8 cellular contexts compared by ENCODE assay signal in the genomic region with DNA sequence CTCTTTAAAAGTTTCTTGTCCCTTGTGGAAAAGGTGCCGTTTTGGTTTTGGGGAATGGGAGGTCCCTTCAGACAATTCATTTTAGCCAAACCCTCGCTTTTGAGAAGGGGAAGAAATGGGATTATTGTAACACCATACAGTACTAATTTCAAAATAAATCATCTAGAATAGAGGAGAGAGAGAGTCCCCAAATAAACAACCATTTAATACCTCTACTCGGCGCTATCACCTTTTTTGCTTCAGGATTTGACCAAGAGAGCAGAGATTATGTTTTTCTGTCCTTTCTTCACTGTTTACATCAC. TPM values are rescaled to one million over a fixed set of nuclear protein-coding genes. Genes with fewer than 3 reads are reported as not detected.
DNase-seq lines count a peak whose midpoint lies in the region; ATAC-seq, FAIRE-seq and TF ChIP-seq lines count a peak whose summit lies in the region.

No MANE protein-coding gene starts in this region.

- H3K27me3 ChIP-seq in keratinocyte (ENCODE audit: control insufficient read depth, extremely low read depth, insufficient read depth, low read length), result no peaks in the 10 kb centered on the region

- dilution Hi-C loops in keratinocyte (cut with MboI; ENCODE audit: extremely low pct_ligation_motif_present, low sequenced_read_pairs), result no loop called here

- peak overlapping the region; percentile 92 for H3K27ac ChIP-seq in keratinocyte (ENCODE audit: control insufficient read depth, insufficient read depth, low read length)

- H3K36me3 Mint-ChIP-seq in activated naive CD8-positive, alpha-beta T cell treated with anti-CD3 and anti-CD28 coated beads for 36 hours, result peaks cover 10% of the 10 kb centered on the region

- peaks cover 20% of the 10 kb centered on the region for H3K4me1 ChIP-seq in keratinocyte (ENCODE audit: control insufficient read depth, extremely low read depth, insufficient read depth, low read length)

- peaks cover 40% of the 10 kb centered on the region for H3K79me2 ChIP-seq in keratinocyte (ENCODE audit: control insufficient read depth, insufficient read depth, low read length)

- no peaks in the 10 kb centered on the region for H3K9me3 Mint-ChIP-seq in activated naive CD8-positive, alpha-beta T cell treated with anti-CD3 and anti-CD28 coated beads for 36 hours

- H3K36me3 ChIP-seq in keratinocyte (ENCODE audit: control insufficient read depth in 2 of 2, extremely low read depth in 1 of 2, insufficient read depth in 2 of 2, low read length in 2 of 2), result no peaks in the 10 kb centered on the region

- no peaks in the 10 kb centered on the region for H3K9me3 ChIP-seq in keratinocyte (ENCODE audit: control insufficient read depth, low read depth, low read length)

- peak overlapping the region; percentile 90 for H3K9ac ChIP-seq in keratinocyte (ENCODE audit: control insufficient read depth, extremely low read depth, insufficient read depth, low read length)

- H3K4me3 Mint-ChIP-seq in activated naive CD8-positive, alpha-beta T cell treated with anti-CD3 and anti-CD28 coated beads for 36 hours, result peak overlapping the region; percentile 99

- TF ChIP-seq CTCF in keratinocyte (optimal IDR thresholded peaks at IDR 0.05 in 1 of 3, IDR thresholded peaks at IDR 0.05 in 1 of 3, conservative IDR thresholded peaks at IDR 0.05 in 1 of 3; ENCODE audit: extremely low read depth in 1 of 3, insufficient read depth in 2 of 3, low read length in 3 of 3) (no peak), GM10266 (IDR thresholded peaks at IDR 0.05; ENCODE audit: control insufficient read depth, insufficient read depth, low read depth, missing control alignments) (no peak)

- DNase-seq in SKM-1 (lab: John Stamatoyannopoulos, UW; ENCODE audit: unreplicated experiment) (peak; percentile 36), SKM-1 treated with dmso at 0.1 percent for 144 hours (lab: John Stamatoyannopoulos, UW; ENCODE audit: unreplicated experiment) (no peak), keratinocyte (ENCODE audit: low read depth, low spot score) (no peak), superior temporal gyrus (ENCODE audit: extremely low spot score) (peak; percentile 57), GM10266 (ENCODE audit: extremely low spot score) (no peak)
- DNase-seq in activated naive CD8-positive, alpha-beta T cell treated with anti-CD3 and anti-CD28 coated beads for 36 hours, result no peak
- no peak for DNase-seq in activated CD4-positive, CD25-positive, alpha-beta regulatory T cell (lab: John Stamatoyannopoulos, UW)

- peak overlapping the region in 2 of 3 experiments; percentile 92 to 94 for H3K4me3 ChIP-seq in keratinocyte (ENCODE audit: control insufficient read depth in 2 of 3, extremely low read depth in 1 of 3, insufficient read depth in 2 of 3, low read depth in 1 of 3, low read length in 3 of 3)

- no peaks in the 10 kb centered on the region for H4K20me1 ChIP-seq in keratinocyte (ENCODE audit: control insufficient read depth, extremely low read depth, insufficient read depth, low read length)

- H3K27me3 Mint-ChIP-seq in activated naive CD8-positive, alpha-beta T cell treated with anti-CD3 and anti-CD28 coated beads for 36 hours, result no peaks in the 10 kb centered on the region

- H3K4me1 Mint-ChIP-seq in activated naive CD8-positive, alpha-beta T cell treated with anti-CD3 and anti-CD28 coated beads for 36 hours, result peaks cover 26% of the 10 kb centered on the region

- H2AFZ ChIP-seq in keratinocyte (ENCODE audit: control insufficient read depth, low read length), result peak overlapping the region; percentile 96

- ATAC-seq in HG03469 (IDR thresholded peaks at IDR 0.05; ENCODE audit: unreplicated experiment), result no peak

- H3K4me2 ChIP-seq in keratinocyte (ENCODE audit: control insufficient read depth, extremely low read depth, insufficient read depth, low read depth, low read length), result peak overlapping the region; percentile 97

- no peaks in the 10 kb centered on the region for H3K9me1 ChIP-seq in keratinocyte (ENCODE audit: control insufficient read depth, extremely low read depth, insufficient read depth, low read length)

- FAIRE-seq in keratinocyte (lab: Jason Lieb, UNC), result no peak

- H3K27ac Mint-ChIP-seq in activated naive CD8-positive, alpha-beta T cell treated with anti-CD3 and anti-CD28 coated beads for 36 hours, result peak overlapping the region; percentile 98

RNA-seq across cellular contexts. Expression of gene RC3H1, which starts 0.8 kb away (rescaled TPM):
- 10 to 100 TPM; 30.4 to 34.3 TPM for total RNA-seq in activated naive CD8-positive, alpha-beta T cell treated with anti-CD3 and anti-CD28 coated beads for 36 hours
- polyA plus RNA-seq in keratinocyte, result 10.0 to 12.4 TPM (median 10.4 TPM) in 3 replicates
- 18.4 TPM for polyA plus RNA-seq in keratinocyte (2011; ENCODE audit: low read depth)
- polyA plus RNA-seq in keratinocyte (2011; cell fraction: cytosol; rRNA removed), result 5.7 and 8.7 TPM in 2 replicates
- 14.2 and 16.1 TPM in 2 replicates for polyA plus RNA-seq in keratinocyte (2011; cell fraction: nucleus; rRNA removed)
- 5.2 and 5.3 TPM in 2 replicates for polyA plus RNA-seq in keratinocyte (2012; ENCODE audit: low replicate concordance)
- polyA minus RNA-seq in keratinocyte, result 34.3 to 75.9 TPM (median 64.7 TPM) in 3 replicates
- polyA minus RNA-seq in keratinocyte (2011; cell fraction: cytosol; rRNA and poly(A)+ RNA removed), result 24.6 TPM
- polyA minus RNA-seq in keratinocyte (2011; cell fraction: nucleus; rRNA and poly(A)+ RNA removed), result 44.8 and 69.6 TPM in 2 replicates

Comparison
In these comparisons a context has a peak if more than half of its experiments do, and no peak if none do; other contexts are left out.
1. DNase-seq: peak in SKM-1 (single experiment) and superior temporal gyrus (single experiment); none in SKM-1 treated with dmso at 0.1 percent for 144 hours (single experiment), activated naive CD8-positive, alpha-beta T cell treated with anti-CD3 and anti-CD28 coated beads for 36 hours (single experiment), keratinocyte (single experiment), activated CD4-positive, CD25-positive, alpha-beta regulatory T cell (0 of 4) and GM10266 (single experiment).